Comparison of ENCODE assay signal across 23 cellular contexts in the genomic region with DNA sequence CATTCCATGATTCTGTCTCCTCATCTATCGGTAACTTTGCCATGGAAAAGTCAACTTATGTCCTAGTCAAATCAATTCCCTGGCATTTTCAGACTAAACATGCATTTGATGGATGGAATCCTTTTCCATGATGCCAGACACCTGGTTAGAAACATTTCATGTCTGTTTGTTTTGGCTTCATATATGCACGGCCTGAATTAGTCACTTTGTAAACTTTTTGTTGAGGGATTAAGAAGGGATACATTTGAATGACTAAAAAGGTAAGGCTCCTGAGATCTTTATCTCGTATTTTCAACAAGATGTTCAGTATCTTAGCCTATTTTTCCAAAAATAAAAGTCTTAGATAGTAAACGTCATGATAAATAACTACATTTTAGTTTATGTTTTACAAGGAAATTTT.
DNase-seq lines count a peak whose midpoint lies in the region; ATAC-seq and TF ChIP-seq lines count a peak whose summit lies in the region.
"Had no signal": no experiment of that assay in that cellular context is flagged by ENCODE, and none has a peak within 500 bp of the region (broad histone marks: within the 10 kb centered on the region; RNA-seq: fewer than 3 reads in every experiment).

No MANE protein-coding gene starts in this region.

- CTCF ChIA-PET in PC-3 (lab: Charles Lee), result no interaction called here

- POLR2A ChIA-PET in PC-3 (lab: Charles Lee; ENCODE audit: unreplicated experiment), result no interaction called here

- BruUV-seq in PC-3 (replicated peaks; lab: Mats Ljungman, UMichigan), result no TSS peak

- no peaks in the 10 kb centered on the region for H3K36me3 ChIP-seq in PC-3 (ENCODE audit: low read depth, low read length)

- H3K9me3 ChIP-seq in PC-3 (ENCODE audit: low read length), result no peaks in the 10 kb centered on the region
- H3K9me3 ChIP-seq: A549 had no signal

- H3K4me2 ChIP-seq in PC-3 (ENCODE audit: low read length), result no peak overlapping the region
- H3K4me2 ChIP-seq: A549 had no signal

- H4K20me1 ChIP-seq in PC-3 (ENCODE audit: low read length), result no peaks in the 10 kb centered on the region

- H3K27ac ChIP-seq in PC-3 (ENCODE audit: low read length), result no peak overlapping the region
- H3K27ac ChIP-seq: A549, GM23248 had no signal

- H3K4me1 ChIP-seq in PC-3 (ENCODE audit: insufficient read depth, low read length), result peaks cover 8% of the 10 kb centered on the region; the same call in 1 of the 2 replicates
- H3K4me1 ChIP-seq: A549 had no signal

- DNase-seq in DMS53 (lab: John Stamatoyannopoulos, UW), result peak; percentile 60
- DNase-seq in PC-3, result peak; percentile 74
- DNase-seq in astrocyte of the hippocampus (ENCODE audit: low read depth, low spot score), result peak; percentile 24
- DNase-seq in epithelial cell of esophagus (ENCODE audit: low read depth), result peak; percentile 66
- DNase-seq in NCI-H1694 treated with DMSO at 0.1 percent for 48 hours (lab: John Stamatoyannopoulos, UW), result no peak
- DNase-seq: 8988T; ACHN; AML-193; C1 segment of cervical spinal cord; Calu3; CD4-positive, alpha-beta memory T cell; COR-L47; DMS79; EL; GDM1; GM23248; H7; HCEC 1CT had no signal

- TF ChIP-seq CTCF in PC-3 (conservative IDR thresholded peaks at IDR 0.05; ENCODE audit: low read depth, low read length) (no peak), epithelial cell of esophagus (IDR thresholded peaks at IDR 0.05; ENCODE audit: insufficient read depth, low read depth, low read length, missing control alignments) (no peak)

- ATAC-seq in PC-3 (peak; percentile 82), SK-N-SH treated with all-trans-retinoic acid at 6 μM for 48 hours (no peak), GM21825 (IDR thresholded peaks at IDR 0.05; ENCODE audit: unreplicated experiment) (no peak), GM18858 (IDR thresholded peaks at IDR 0.05; ENCODE audit: unreplicated experiment) (no peak)
- ATAC-seq: A549, GM12878 had no signal

- no peaks in the 10 kb centered on the region for H3K79me2 ChIP-seq in PC-3 (ENCODE audit: low read length)

- H3K4me3 ChIP-seq in PC-3 (ENCODE audit: low read length) (no peak overlapping the region), epithelial cell of esophagus (ENCODE audit: low read length) (no peak overlapping the region)
- H3K4me3 ChIP-seq: A549, GM12878, GM23248 had no signal

- H3K9me2 ChIP-seq in PC-3 (replicated peaks; ENCODE audit: low read length), result no peaks in the 10 kb centered on the region

- H3K9ac ChIP-seq in PC-3 (ENCODE audit: low read length), result no peak overlapping the region
- H3K9ac ChIP-seq: GM23248 had no signal

- peaks cover 13% of the 10 kb centered on the region; the same call in 1 of the 2 replicates for H3K27me3 ChIP-seq in PC-3 (ENCODE audit: low read length)

- no peak overlapping the region for H2AFZ ChIP-seq in PC-3 (ENCODE audit: low read length)
- H2AFZ ChIP-seq: GM23248 had no signal

- H3F3A ChIP-seq in PC-3 (ENCODE audit: low read length, unreplicated experiment), result no peaks in the 10 kb centered on the region

- intact Hi-C loops in PC-3 (cut with micrococcal nuclease), result no loop called here

TF ChIP-seq in SK-N-SH treated with all-trans-retinoic acid at 6 μM for 48 hours, 23 proteins besides CTCF, POLR2A, EP300 and RAD21:
- TF ChIP-seq, protein P1, sequence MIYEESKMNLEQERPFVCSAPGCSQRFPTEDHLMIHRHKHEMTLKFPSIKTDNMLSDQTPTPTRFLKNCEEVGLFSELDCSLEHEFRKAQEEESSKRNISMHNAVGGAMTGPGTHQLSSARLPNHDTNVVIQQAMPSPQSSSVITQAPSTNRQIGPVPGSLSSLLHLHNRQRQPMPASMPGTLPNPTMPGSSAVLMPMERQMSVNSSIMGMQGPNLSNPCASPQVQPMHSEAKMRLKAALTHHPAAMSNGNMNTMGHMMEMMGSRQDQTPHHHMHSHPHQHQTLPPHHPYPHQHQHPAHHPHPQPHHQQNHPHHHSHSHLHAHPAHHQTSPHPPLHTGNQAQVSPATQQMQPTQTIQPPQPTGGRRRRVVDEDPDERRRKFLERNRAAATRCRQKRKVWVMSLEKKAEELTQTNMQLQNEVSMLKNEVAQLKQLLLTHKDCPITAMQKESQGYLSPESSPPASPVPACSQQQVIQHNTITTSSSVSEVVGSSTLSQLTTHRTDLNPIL (CRISPR knock-in tag; IDR thresholded peaks at IDR 0.05; ENCODE audit: low read depth), result no peak
- TF ChIP-seq, protein P2, sequence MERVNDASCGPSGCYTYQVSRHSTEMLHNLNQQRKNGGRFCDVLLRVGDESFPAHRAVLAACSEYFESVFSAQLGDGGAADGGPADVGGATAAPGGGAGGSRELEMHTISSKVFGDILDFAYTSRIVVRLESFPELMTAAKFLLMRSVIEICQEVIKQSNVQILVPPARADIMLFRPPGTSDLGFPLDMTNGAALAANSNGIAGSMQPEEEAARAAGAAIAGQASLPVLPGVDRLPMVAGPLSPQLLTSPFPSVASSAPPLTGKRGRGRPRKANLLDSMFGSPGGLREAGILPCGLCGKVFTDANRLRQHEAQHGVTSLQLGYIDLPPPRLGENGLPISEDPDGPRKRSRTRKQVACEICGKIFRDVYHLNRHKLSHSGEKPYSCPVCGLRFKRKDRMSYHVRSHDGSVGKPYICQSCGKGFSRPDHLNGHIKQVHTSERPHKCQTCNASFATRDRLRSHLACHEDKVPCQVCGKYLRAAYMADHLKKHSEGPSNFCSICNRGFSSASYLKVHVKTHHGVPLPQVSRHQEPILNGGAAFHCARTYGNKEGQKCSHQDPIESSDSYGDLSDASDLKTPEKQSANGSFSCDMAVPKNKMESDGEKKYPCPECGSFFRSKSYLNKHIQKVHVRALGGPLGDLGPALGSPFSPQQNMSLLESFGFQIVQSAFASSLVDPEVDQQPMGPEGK (CRISPR knock-in tag; IDR thresholded peaks at IDR 0.05; ENCODE audit: borderline replicate concordance), result no peak
- TF ChIP-seq SNAI2 (CRISPR knock-in tag; IDR thresholded peaks at IDR 0.05), result no peak
- TF ChIP-seq, protein P3, sequence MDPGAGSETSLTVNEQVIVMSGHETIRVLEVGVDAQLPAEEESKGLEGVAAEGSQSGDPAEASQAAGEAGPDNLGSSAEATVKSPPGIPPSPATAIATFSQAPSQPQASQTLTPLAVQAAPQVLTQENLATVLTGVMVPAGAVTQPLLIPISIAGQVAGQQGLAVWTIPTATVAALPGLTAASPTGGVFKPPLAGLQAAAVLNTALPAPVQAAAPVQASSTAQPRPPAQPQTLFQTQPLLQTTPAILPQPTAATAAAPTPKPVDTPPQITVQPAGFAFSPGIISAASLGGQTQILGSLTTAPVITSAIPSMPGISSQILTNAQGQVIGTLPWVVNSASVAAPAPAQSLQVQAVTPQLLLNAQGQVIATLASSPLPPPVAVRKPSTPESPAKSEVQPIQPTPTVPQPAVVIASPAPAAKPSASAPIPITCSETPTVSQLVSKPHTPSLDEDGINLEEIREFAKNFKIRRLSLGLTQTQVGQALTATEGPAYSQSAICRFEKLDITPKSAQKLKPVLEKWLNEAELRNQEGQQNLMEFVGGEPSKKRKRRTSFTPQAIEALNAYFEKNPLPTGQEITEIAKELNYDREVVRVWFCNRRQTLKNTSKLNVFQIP (CRISPR knock-in tag; IDR thresholded peaks at IDR 0.05; ENCODE audit: borderline replicate concordance, low read depth), result no peak
- TF ChIP-seq GLIS3 (CRISPR knock-in tag; IDR thresholded peaks at IDR 0.05), result no peak
- no peak for TF ChIP-seq BACH2 (CRISPR knock-in tag; IDR thresholded peaks at IDR 0.05; ENCODE audit: borderline replicate concordance)
- TF ChIP-seq ZNF70 (CRISPR knock-in tag; IDR thresholded peaks at IDR 0.05), result no peak
- TF ChIP-seq, protein P4, sequence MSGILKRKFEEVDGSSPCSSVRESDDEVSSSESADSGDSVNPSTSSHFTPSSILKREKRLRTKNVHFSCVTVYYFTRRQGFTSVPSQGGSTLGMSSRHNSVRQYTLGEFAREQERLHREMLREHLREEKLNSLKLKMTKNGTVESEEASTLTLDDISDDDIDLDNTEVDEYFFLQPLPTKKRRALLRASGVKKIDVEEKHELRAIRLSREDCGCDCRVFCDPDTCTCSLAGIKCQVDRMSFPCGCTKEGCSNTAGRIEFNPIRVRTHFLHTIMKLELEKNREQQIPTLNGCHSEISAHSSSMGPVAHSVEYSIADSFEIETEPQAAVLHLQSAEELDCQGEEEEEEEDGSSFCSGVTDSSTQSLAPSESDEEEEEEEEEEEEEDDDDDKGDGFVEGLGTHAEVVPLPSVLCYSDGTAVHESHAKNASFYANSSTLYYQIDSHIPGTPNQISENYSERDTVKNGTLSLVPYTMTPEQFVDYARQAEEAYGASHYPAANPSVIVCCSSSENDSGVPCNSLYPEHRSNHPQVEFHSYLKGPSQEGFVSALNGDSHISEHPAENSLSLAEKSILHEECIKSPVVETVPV (CRISPR knock-in tag; IDR thresholded peaks at IDR 0.05), result no peak
- TF ChIP-seq RARB (CRISPR knock-in tag; IDR thresholded peaks at IDR 0.05), result no peak
- no peak for TF ChIP-seq ZNF8 (CRISPR knock-in tag; IDR thresholded peaks at IDR 0.05)
- no peak for TF ChIP-seq ESRRG (CRISPR knock-in tag; IDR thresholded peaks at IDR 0.05)
- no peak for TF ChIP-seq CSDC2 (CRISPR knock-in tag; IDR thresholded peaks at IDR 0.05)
- no peak for TF ChIP-seq ZFP30 (CRISPR knock-in tag; IDR thresholded peaks at IDR 0.05)
- TF ChIP-seq PPARA (CRISPR knock-in tag; IDR thresholded peaks at IDR 0.05; ENCODE audit: borderline replicate concordance), result no peak
- no peak for TF ChIP-seq ZNF565 (CRISPR knock-in tag; conservative IDR thresholded peaks at IDR 0.05; ENCODE audit: low read depth)
- TF ChIP-seq ZC3H10 (CRISPR knock-in tag; IDR thresholded peaks at IDR 0.05), result no peak
- TF ChIP-seq ZFP3 (CRISPR knock-in tag; IDR thresholded peaks at IDR 0.05), result no peak
TF ChIP-seq in SK-N-SH treated with all-trans-retinoic acid at 6 μM for 48 hours: peak in this region for 0.
